In the genomic region with DNA sequence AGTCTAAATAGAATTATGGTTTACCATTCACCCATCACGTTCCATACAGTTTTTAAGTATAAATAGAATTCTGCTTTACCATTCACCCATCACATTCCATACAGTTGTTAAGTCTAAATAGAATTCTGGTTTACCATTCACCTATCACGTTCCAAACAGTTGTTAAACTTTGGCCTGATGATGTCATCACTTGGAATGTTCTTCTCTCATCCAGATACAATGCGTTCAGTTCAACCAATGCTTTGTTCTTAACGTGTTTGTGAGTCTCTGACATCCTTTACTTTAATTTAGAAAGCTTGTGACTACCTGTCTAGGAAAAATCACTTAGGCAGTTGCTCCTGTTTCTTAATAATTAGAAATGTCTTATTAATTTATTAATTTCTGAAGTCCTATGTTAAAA, we compare ENCODE assay signal across 19 cellular contexts.
DNase-seq lines count a peak whose midpoint lies in the region; ATAC-seq and TF ChIP-seq lines count a peak whose summit lies in the region.
"Had no signal": no experiment of that assay in that cellular context is flagged by ENCODE, and none has a peak within 500 bp of the region (broad histone marks: within the 10 kb centered on the region; RNA-seq: fewer than 3 reads in every experiment).

No MANE protein-coding gene starts in this region.

- H2BK5ac ChIP-seq in trophoblast cell (ENCODE audit: low read depth, low read length, poor library complexity): no peak overlapping the region

- H3K4me2 ChIP-seq in trophoblast cell (ENCODE audit: low read length): no peak overlapping the region

- no peak overlapping the region for H3K9ac ChIP-seq in trophoblast cell (ENCODE audit: low read length)

- no peak overlapping the region for H3K4me3 ChIP-seq in fibroblast of pulmonary artery (replicated peaks; ENCODE audit: low read depth, low read length)
- no peak overlapping the region for H3K4me3 ChIP-seq in trophoblast cell (ENCODE audit: low read depth, low read length)
- H3K4me3 ChIP-seq: left lung, testis had no signal

- no peaks in the 10 kb centered on the region for H3K9me3 ChIP-seq in trophoblast cell (ENCODE audit: insufficient read depth, low read depth, low read length)
- H3K9me3 ChIP-seq: left lung, testis had no signal

- no peak overlapping the region for H4K8ac ChIP-seq in trophoblast cell (ENCODE audit: low read depth, low read length)

- H3K27me3 ChIP-seq in trophoblast cell (ENCODE audit: insufficient read depth, low read length): no peaks in the 10 kb centered on the region
- H3K27me3 ChIP-seq: left lung, testis had no signal

- no peak overlapping the region for H2AK5ac ChIP-seq in trophoblast cell (ENCODE audit: low read length)

- no peak overlapping the region for H3K23ac ChIP-seq in trophoblast cell (ENCODE audit: low read length)

- no peaks in the 10 kb centered on the region for H3K36me3 Mint-ChIP-seq in activated naive CD4-positive, alpha-beta T cell treated with anti-CD3 and anti-CD28 coated beads, Interleukin-2, amount 10 ng/mL, durations not matched to agents 7 days and 5 days
- H3K36me3 Mint-ChIP-seq: natural killer cell had no signal

- no peak for TF ChIP-seq CTCF in fibroblast of pulmonary artery (IDR thresholded peaks at IDR 0.05; ENCODE audit: low read length, missing control alignments)

- DNase-seq in HCEC 1CT (peak; percentile 72), amniotic epithelial cell (ENCODE audit: low read depth) (peak; percentile 77), fibroblast of pulmonary artery (ENCODE audit: low read depth) (peak; percentile 71), trophoblast cell (peak; percentile 54 to 93), COLO829 (ENCODE audit: low spot score) (no peak), foreskin melanocyte (no peak)
- DNase-seq in activated naive CD4-positive, alpha-beta T cell treated with anti-CD3 and anti-CD28 coated beads, Interleukin-2, amount 10 ng/mL, durations not matched to agents 7 days and 5 days: no peak
- DNase-seq: activated CD8-positive, alpha-beta memory T cell treated with anti-CD3 and anti-CD28 coated beads for 24 hours; DMS79 treated with DMSO at 0.1 percent for 48 hours; effector CD8-positive, alpha-beta T cell; head of caudate nucleus; left lung; MV-4-11; natural killer cell; NCI-H2171 treated with DMSO at 0.1 percent for 48 hours; testis; WERI-Rb-1 had no signal

- H3K4me3 Mint-ChIP-seq in activated naive CD4-positive, alpha-beta T cell treated with anti-CD3 and anti-CD28 coated beads, Interleukin-2, amount 10 ng/mL, durations not matched to agents 7 days and 5 days: no peak overlapping the region
- H3K4me3 Mint-ChIP-seq: brain, natural killer cell had no signal

- CTCF ChIA-PET in activated naive CD4-positive, alpha-beta T cell treated with anti-CD3 and anti-CD28 coated beads, Interleukin-2, amount 10 ng/mL, durations not matched to agents 7 days and 5 days (lab: Charles Lee): interaction anchor here (0.8 kb wide), 1 partner anchor 1576 kb away, joined by 4 read pairs; no protein-coding TSS in a partner anchor

- no peak for ATAC-seq in GM21528 (IDR thresholded peaks at IDR 0.05; ENCODE audit: low FRiP score, unreplicated experiment)
- ATAC-seq: left lung, natural killer cell had no signal

- no peak overlapping the region for H3K27ac ChIP-seq in trophoblast cell (ENCODE audit: low read depth, low read length)
- H3K27ac ChIP-seq: left lung, testis, WERI-Rb-1 had no signal

- H3K14ac ChIP-seq in trophoblast cell (ENCODE audit: low read length): no peak overlapping the region

- no peaks in the 10 kb centered on the region for H3K36me3 ChIP-seq in trophoblast cell (ENCODE audit: control insufficient read depth in 1 of 2, insufficient read depth in 2 of 2, low read length in 2 of 2)
- H3K36me3 ChIP-seq: left lung, WERI-Rb-1 had no signal

- no peak overlapping the region for H4K12ac ChIP-seq in trophoblast cell (ENCODE audit: low read depth, low read length)

- no peaks in the 10 kb centered on the region for H3K27me3 Mint-ChIP-seq in activated naive CD4-positive, alpha-beta T cell treated with anti-CD3 and anti-CD28 coated beads, Interleukin-2, amount 10 ng/mL, durations not matched to agents 7 days and 5 days

- no peak overlapping the region for H3K27ac Mint-ChIP-seq in activated naive CD4-positive, alpha-beta T cell treated with anti-CD3 and anti-CD28 coated beads, Interleukin-2, amount 10 ng/mL, durations not matched to agents 7 days and 5 days
- H3K27ac Mint-ChIP-seq: brain, natural killer cell had no signal

- H3K79me1 ChIP-seq in trophoblast cell (ENCODE audit: low read length): no peaks in the 10 kb centered on the region

- H4K91ac ChIP-seq in trophoblast cell (ENCODE audit: low read depth, low read length): no peak overlapping the region

- H3K18ac ChIP-seq in trophoblast cell (ENCODE audit: low read length): no peak overlapping the region

- H2BK12ac ChIP-seq in trophoblast cell (ENCODE audit: low read length): no peak overlapping the region

- no peak overlapping the region for H2BK120ac ChIP-seq in trophoblast cell (ENCODE audit: insufficient read depth, low read length, poor library complexity)

- H3K79me2 ChIP-seq in trophoblast cell (ENCODE audit: control insufficient read depth, insufficient read depth, low read length, poor library complexity): no peaks in the 10 kb centered on the region

- no peak overlapping the region for H3K4ac ChIP-seq in trophoblast cell (ENCODE audit: low read depth, low read length)

- H3K9me3 Mint-ChIP-seq in activated naive CD4-positive, alpha-beta T cell treated with anti-CD3 and anti-CD28 coated beads, Interleukin-2, amount 10 ng/mL, durations not matched to agents 7 days and 5 days: no peaks in the 10 kb centered on the region
- H3K9me3 Mint-ChIP-seq: natural killer cell had no signal

- no peak overlapping the region for H2AFZ ChIP-seq in trophoblast cell (ENCODE audit: insufficient read depth, low read length, poor library complexity)

- no CpG with 5 or more reads among the region's 4 CpGs for WGBS in trophoblast cell (ENCODE audit: extremely low coverage, insufficient coverage, insufficient read length)

- H3K4me1 Mint-ChIP-seq in activated naive CD4-positive, alpha-beta T cell treated with anti-CD3 and anti-CD28 coated beads, Interleukin-2, amount 10 ng/mL, durations not matched to agents 7 days and 5 days: no peaks in the 10 kb centered on the region
- H3K4me1 Mint-ChIP-seq: brain, natural killer cell had no signal

- no peaks in the 10 kb centered on the region for H3K4me1 ChIP-seq in trophoblast cell (ENCODE audit: control insufficient read depth in 1 of 2, insufficient read depth in 2 of 2, low read length in 2 of 2)
- H3K4me1 ChIP-seq: left lung had no signal

Comparison
In these comparisons a context has a peak if more than half of its experiments do, and no peak if none do; other contexts are left out.
1. DNase-seq: peak in HCEC 1CT (single experiment), amniotic epithelial cell (single experiment), fibroblast of pulmonary artery (single experiment) and trophoblast cell (2 of 2); none in COLO829 (single experiment), foreskin melanocyte (single experiment) and activated naive CD4-positive, alpha-beta T cell treated with anti-CD3 and anti-CD28 coated beads, Interleukin-2, amount 10 ng/mL, durations not matched to agents 7 days and 5 days (single experiment).